ENCODE assay signal across 1 cellular context in the genomic region with DNA sequence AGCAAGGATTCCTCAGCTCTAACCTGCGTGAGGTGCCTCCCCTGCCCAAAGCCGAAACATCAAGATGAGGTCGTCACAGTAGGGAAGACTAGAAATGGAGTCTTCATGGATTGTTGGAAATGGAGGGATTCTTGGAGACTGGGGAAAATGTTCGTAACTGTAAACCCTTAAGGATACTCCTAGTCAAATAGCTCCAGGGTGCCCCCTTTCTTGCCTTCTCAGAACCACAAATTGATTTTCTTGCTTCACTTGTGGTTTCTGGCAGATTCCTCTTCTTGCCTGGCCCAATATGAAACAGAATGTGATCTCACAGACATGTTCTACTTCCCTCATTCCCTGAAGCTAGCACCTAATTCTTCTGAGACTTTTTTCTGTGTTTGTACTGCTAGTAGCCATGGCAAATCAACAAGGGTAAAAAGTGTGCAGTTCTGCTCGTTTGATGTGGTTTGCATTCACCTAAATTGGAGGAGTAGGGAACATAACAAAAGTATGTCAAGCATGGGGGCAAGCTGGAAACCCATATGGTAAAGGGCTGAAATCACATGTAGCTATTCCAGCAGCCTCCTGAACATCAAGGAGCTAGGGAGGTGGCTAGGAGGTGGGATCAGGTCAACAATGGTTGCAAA.
TF ChIP-seq lines count a peak whose summit lies in the region.

No MANE protein-coding gene starts in this region.

TF ChIP-seq in GM23338, 12 proteins besides CTCF, POLR2A, EP300 and RAD21:
- TF ChIP-seq NANOG (IDR thresholded peaks at IDR 0.05; ENCODE audit: borderline replicate concordance) = no peak
- TF ChIP-seq ZNF114 (CRISPR knock-in tag; IDR thresholded peaks at IDR 0.05) = no peak
TF ChIP-seq in GM23338: peak in this region for 0.
